Comparison of ENCODE assay signal across 14 cellular contexts in the genomic region with DNA sequence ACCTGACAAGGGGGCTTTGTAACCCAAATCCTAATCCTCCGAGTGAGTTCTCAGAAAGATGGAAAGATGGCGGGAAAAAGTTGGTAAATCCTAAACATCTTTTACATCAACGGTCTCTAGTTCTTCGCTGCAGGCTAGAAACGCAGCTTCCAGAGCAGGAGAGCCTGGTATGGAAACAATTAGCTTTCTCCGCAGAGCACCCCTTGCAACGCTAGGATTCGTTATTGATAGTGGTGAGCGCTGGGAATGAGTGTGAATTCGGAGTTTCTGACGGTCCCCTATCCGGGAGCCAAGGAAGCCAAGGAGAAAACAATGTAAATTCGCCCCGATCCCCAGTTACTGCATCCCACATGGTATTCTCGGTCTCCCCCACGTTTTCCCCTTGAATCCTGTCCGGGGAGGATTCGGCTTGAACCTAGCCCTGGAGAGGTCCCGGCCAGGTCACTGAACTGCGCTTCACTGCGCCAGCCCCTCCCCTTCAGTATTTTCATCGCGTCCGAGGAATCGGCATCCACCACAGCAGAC. TPM values are rescaled to one million over a fixed set of nuclear protein-coding genes. Genes with fewer than 3 reads are reported as not detected.
DNase-seq lines count a peak whose midpoint lies in the region; ATAC-seq and TF ChIP-seq lines count a peak whose summit lies in the region.
"Had no signal": no experiment of that assay in that cellular context is flagged by ENCODE, and none has a peak within 500 bp of the region (broad histone marks: within the 10 kb centered on the region; RNA-seq: fewer than 3 reads in every experiment).

No MANE protein-coding gene starts in this region.

- no peak overlapping the region for H3K9ac ChIP-seq in SU-DHL-6 (ENCODE audit: low read length)

- no peaks in the 10 kb centered on the region for H3K27me3 ChIP-seq in SU-DHL-6 (ENCODE audit: low read length)

- peaks cover 2% of the 10 kb centered on the region for H3K9me3 Mint-ChIP-seq in activated T-cell treated with anti-CD3 and anti-CD28 coated beads, Interleukin-2, amount 50 U/mL, for 24 hours
- H3K9me3 Mint-ChIP-seq in activated T-cell treated with anti-CD3 and anti-CD28 coated beads, Interleukin-2, amount 50 U/mL, for 4 hours = peaks cover 3% of the 10 kb centered on the region
- no peaks in the 10 kb centered on the region for H3K9me3 Mint-ChIP-seq in stimulated activated naive B cell treated with anti-CD40 and anti-IgM and Interleukin-4, amounts not matched to agents 10 μg/mL and 1 μg/mL and 100 μg/mL, for 72 hours
- H3K9me3 Mint-ChIP-seq: natural killer cell treated with Interleukin-12 subunit alpha and Interleukin-12 subunit beta and Interleukin-15 and Interleukin-18, amount 100 ng/mL, for 72 hours had no signal

- H3K79me2 ChIP-seq in SU-DHL-6 (ENCODE audit: insufficient read depth, low read length) = no peaks in the 10 kb centered on the region

- H3K4me3 ChIP-seq in SU-DHL-6 (ENCODE audit: insufficient read depth, low read length, poor library complexity, severe bottlenecking) (peak overlapping the region; percentile 18), iPS-11a (ENCODE audit: low read depth, low read length) (peak overlapping the region; percentile 18)

- peaks cover 91% of the 10 kb centered on the region for H3K27me3 Mint-ChIP-seq in activated T-cell treated with anti-CD3 and anti-CD28 coated beads, Interleukin-2, amount 50 U/mL, for 24 hours
- peaks cover 73% of the 10 kb centered on the region for H3K27me3 Mint-ChIP-seq in activated T-cell treated with anti-CD3 and anti-CD28 coated beads, Interleukin-2, amount 50 U/mL, for 4 hours (ENCODE audit: low read depth)
- H3K27me3 Mint-ChIP-seq in stimulated activated naive B cell treated with anti-CD40 and anti-IgM and Interleukin-4, amounts not matched to agents 10 μg/mL and 1 μg/mL and 100 μg/mL, for 72 hours = peaks cover 73 to 85% of the 10 kb centered on the region in 2 donors

- H3K36me3 ChIP-seq in SU-DHL-6 (ENCODE audit: low read length) = no peaks in the 10 kb centered on the region
- H3K36me3 ChIP-seq: esophagus muscularis mucosa, spleen had no signal

- no peak for ATAC-seq in activated T-cell treated with anti-CD3 and anti-CD28 coated beads, Interleukin-2, amount 50 U/mL, for 4 hours
- ATAC-seq in stimulated activated naive B cell treated with anti-CD40 and anti-IgM and Interleukin-4, amounts not matched to agents 10 μg/mL and 1 μg/mL and 100 μg/mL, for 72 hours (replicated peaks) = no peak
- ATAC-seq in Right ventricle myocardium superior (ENCODE audit: poor library complexity) = no peak
- ATAC-seq: natural killer cell treated with Interleukin-12 subunit alpha and Interleukin-12 subunit beta and Interleukin-15 and Interleukin-18, amount 100 ng/mL, for 72 hours had no signal

- no peaks in the 10 kb centered on the region for H4K20me1 ChIP-seq in SU-DHL-6 (ENCODE audit: low read depth, low read length)

- intact Hi-C loops in Right ventricle myocardium superior (cut with DNase I) = loop anchor here (5.0 kb wide), 1 partner anchor 193 kb away; no protein-coding TSS in a partner anchor

- H3K36me3 Mint-ChIP-seq in activated T-cell treated with anti-CD3 and anti-CD28 coated beads, Interleukin-2, amount 50 U/mL, for 24 hours (ENCODE audit: low read depth) = no peaks in the 10 kb centered on the region
- no peaks in the 10 kb centered on the region for H3K36me3 Mint-ChIP-seq in activated T-cell treated with anti-CD3 and anti-CD28 coated beads, Interleukin-2, amount 50 U/mL, for 4 hours (ENCODE audit: insufficient read depth)
- H3K36me3 Mint-ChIP-seq in stimulated activated naive B cell treated with anti-CD40 and anti-IgM and Interleukin-4, amounts not matched to agents 10 μg/mL and 1 μg/mL and 100 μg/mL, for 72 hours = no peaks in the 10 kb centered on the region

- DNase-seq in activated T-cell treated with anti-CD3 and anti-CD28 coated beads, Interleukin-2, amount 50 U/mL, for 24 hours = no peak
- no peak for DNase-seq in activated T-cell treated with anti-CD3 and anti-CD28 coated beads, Interleukin-2, amount 50 U/mL, for 4 hours
- DNase-seq in stimulated activated naive B cell treated with anti-CD40 and anti-IgM and Interleukin-4, amounts not matched to agents 10 μg/mL and 1 μg/mL and 100 μg/mL, for 72 hours = no peak
- DNase-seq in NCI-H1417 treated with DMSO at 0.1 percent for 48 hours (lab: John Stamatoyannopoulos, UW) (no peak), Kasumi-1 (lab: John Stamatoyannopoulos, UW) (no peak), Right ventricle myocardium superior (no peak)
- DNase-seq: activated naive CD4-positive, alpha-beta T cell treated with Interleukin-2 at 50 U/mL for 16 hours; NCI-H226 had no signal

- no peaks in the 10 kb centered on the region for H3K9me2 ChIP-seq in SU-DHL-6 (replicated peaks; ENCODE audit: insufficient read depth, low read length)

- peak overlapping the region; percentile 33 for H3K4me2 ChIP-seq in SU-DHL-6 (ENCODE audit: low read depth, low read length, poor library complexity, severe bottlenecking)

- no peak overlapping the region for H3K27ac ChIP-seq in SU-DHL-6 (ENCODE audit: low read depth, low read length)
- H3K27ac ChIP-seq: esophagus muscularis mucosa, spleen had no signal

- no peak overlapping the region for H2AFZ ChIP-seq in SU-DHL-6 (ENCODE audit: low read depth, low read length, severe bottlenecking)

- H3K4me1 Mint-ChIP-seq in activated T-cell treated with anti-CD3 and anti-CD28 coated beads, Interleukin-2, amount 50 U/mL, for 24 hours (ENCODE audit: low read depth) = peaks cover 54% of the 10 kb centered on the region
- H3K4me1 Mint-ChIP-seq in activated T-cell treated with anti-CD3 and anti-CD28 coated beads, Interleukin-2, amount 50 U/mL, for 4 hours (ENCODE audit: low read depth) = peaks cover 39% of the 10 kb centered on the region
- peaks cover 29 to 72% of the 10 kb centered on the region in 2 donors for H3K4me1 Mint-ChIP-seq in stimulated activated naive B cell treated with anti-CD40 and anti-IgM and Interleukin-4, amounts not matched to agents 10 μg/mL and 1 μg/mL and 100 μg/mL, for 72 hours

- no peaks in the 10 kb centered on the region for H3F3A ChIP-seq in SU-DHL-6 (ENCODE audit: insufficient read depth)

- no peak overlapping the region for H3K27ac Mint-ChIP-seq in activated T-cell treated with anti-CD3 and anti-CD28 coated beads, Interleukin-2, amount 50 U/mL, for 24 hours
- peak overlapping the region; percentile 87 for H3K27ac Mint-ChIP-seq in stimulated activated naive B cell treated with anti-CD40 and anti-IgM and Interleukin-4, amounts not matched to agents 10 μg/mL and 1 μg/mL and 100 μg/mL, for 72 hours
- H3K27ac Mint-ChIP-seq: natural killer cell treated with Interleukin-12 subunit alpha and Interleukin-12 subunit beta and Interleukin-15 and Interleukin-18, amount 100 ng/mL, for 72 hours had no signal

- TF ChIP-seq CTCF in SU-DHL-6 (IDR thresholded peaks at IDR 0.05; ENCODE audit: insufficient read depth, low read length, poor library complexity, severe bottlenecking) = no peak

- H3K4me3 Mint-ChIP-seq in activated T-cell treated with anti-CD3 and anti-CD28 coated beads, Interleukin-2, amount 50 U/mL, for 24 hours = peak overlapping the region; percentile 35
- H3K4me3 Mint-ChIP-seq in activated T-cell treated with anti-CD3 and anti-CD28 coated beads, Interleukin-2, amount 50 U/mL, for 4 hours = no peak overlapping the region
- peak overlapping the region; percentile 70 to 74 for H3K4me3 Mint-ChIP-seq in stimulated activated naive B cell treated with anti-CD40 and anti-IgM and Interleukin-4, amounts not matched to agents 10 μg/mL and 1 μg/mL and 100 μg/mL, for 72 hours
- H3K4me3 Mint-ChIP-seq: natural killer cell treated with Interleukin-12 subunit alpha and Interleukin-12 subunit beta and Interleukin-15 and Interleukin-18, amount 100 ng/mL, for 72 hours had no signal

- no peaks in the 10 kb centered on the region for H3K9me3 ChIP-seq in SU-DHL-6 (ENCODE audit: insufficient read depth, low read length)
- H3K9me3 ChIP-seq: esophagus muscularis mucosa had no signal

RNA-seq across cellular contexts. Expression of a gene that starts 4.7 kb away (rescaled TPM):
- total RNA-seq in activated T-cell treated with anti-CD3 and anti-CD28 coated beads, Interleukin-2, amount 50 U/mL, for 4 hours = under 1 TPM in 1 of 3 donors, not detected in 2; 0.11 TPM
- total RNA-seq in Right ventricle myocardium superior = not detected
- total RNA-seq: chondrocyte; esophagus muscularis mucosa; natural killer cell treated with Interleukin-12 subunit alpha and Interleukin-12 subunit beta and Interleukin-15 and Interleukin-18, amount 100 ng/mL, for 72 hours; spleen had no signal
